ENCODE assay signal across 9 cellular contexts in the genomic region with DNA sequence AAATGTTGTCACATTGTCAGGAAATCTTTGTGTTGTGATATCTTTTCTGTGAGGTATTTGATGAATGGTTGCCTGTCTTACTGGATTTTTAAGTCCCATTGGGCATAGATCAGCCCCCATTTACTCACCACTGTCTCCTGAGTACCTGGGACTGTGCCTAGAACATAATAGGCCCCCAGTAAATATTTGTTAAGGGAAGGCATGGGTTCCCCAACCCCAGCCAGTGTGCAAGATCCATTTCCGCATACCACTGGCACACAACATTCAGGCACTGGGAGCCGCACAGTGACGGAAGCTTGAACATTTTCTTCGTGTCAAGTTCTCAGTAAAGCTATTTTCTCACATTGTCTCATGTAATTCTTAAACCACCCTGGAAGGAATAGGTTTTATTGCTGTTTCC.
"Had no signal": no experiment of that assay in that cellular context is flagged by ENCODE, and none has a peak within 500 bp of the region (broad histone marks: within the 10 kb centered on the region; RNA-seq: fewer than 3 reads in every experiment).

No MANE protein-coding gene starts in this region.

- DNase-seq: GM23248, GOT3, H7, H9, HCEC 1CT, HFFc6 had no signal

- H3K4me2 ChIP-seq: GM23338 had no signal

- H3K9me3 ChIP-seq: HAP-1 had no signal

- H3K36me3 ChIP-seq: HAP-1 had no signal

- H3K27ac ChIP-seq: GM23248 had no signal

- H3K9ac ChIP-seq: GM23248 had no signal

- H2AFZ ChIP-seq: GM23248, GM23338 had no signal

- H3K4me1 ChIP-seq: HAP-1 had no signal

- H3K4me3 ChIP-seq: GM23248, GM23338, HAP-1 had no signal

- ATAC-seq: GM23338, HCT116 had no signal
